ENCODE assay signal across 1 cellular context in the genomic region with DNA sequence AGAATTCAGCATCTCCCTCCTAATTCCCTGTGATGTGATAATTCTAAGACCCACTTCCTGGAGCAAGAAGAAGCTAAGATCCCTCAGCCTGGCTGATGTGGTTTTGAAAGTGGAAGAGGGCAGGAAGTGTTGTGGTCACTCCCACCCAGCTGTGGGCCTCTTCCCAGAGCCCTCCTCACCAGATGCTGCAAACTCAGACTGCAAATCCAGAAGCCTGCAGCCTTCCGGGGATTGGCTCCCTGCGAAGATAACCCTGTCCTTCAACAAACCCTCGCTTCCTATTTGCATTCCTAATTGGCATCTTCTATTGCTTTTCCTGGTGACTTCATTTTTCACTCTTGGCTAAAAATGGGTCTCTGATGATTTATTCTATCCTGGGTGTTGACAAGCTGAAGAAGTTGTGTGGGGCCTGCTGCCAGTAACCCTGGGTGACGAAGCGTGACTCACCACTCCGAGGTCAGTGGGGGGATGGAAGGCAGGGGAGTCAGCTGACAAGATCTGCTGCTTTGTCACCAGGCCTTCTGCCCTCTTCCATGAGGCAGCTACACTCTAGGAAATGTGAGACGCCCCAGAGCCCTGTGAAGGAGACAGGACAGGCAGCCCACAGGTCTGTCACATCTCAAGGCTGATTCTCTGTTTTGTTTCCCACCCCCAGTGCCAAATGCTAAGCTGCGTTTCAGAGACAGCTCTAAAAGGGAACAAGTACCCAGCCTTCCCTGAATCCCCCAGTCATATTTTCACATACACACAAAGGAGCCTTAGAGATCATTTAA.
TF ChIP-seq lines count a peak whose summit lies in the region.

No MANE protein-coding gene starts in this region.

TF ChIP-seq in K562, 482 proteins besides CTCF, POLR2A, EP300 and RAD21 (continued from another document and continues in another):
- TF ChIP-seq, protein P1, sequence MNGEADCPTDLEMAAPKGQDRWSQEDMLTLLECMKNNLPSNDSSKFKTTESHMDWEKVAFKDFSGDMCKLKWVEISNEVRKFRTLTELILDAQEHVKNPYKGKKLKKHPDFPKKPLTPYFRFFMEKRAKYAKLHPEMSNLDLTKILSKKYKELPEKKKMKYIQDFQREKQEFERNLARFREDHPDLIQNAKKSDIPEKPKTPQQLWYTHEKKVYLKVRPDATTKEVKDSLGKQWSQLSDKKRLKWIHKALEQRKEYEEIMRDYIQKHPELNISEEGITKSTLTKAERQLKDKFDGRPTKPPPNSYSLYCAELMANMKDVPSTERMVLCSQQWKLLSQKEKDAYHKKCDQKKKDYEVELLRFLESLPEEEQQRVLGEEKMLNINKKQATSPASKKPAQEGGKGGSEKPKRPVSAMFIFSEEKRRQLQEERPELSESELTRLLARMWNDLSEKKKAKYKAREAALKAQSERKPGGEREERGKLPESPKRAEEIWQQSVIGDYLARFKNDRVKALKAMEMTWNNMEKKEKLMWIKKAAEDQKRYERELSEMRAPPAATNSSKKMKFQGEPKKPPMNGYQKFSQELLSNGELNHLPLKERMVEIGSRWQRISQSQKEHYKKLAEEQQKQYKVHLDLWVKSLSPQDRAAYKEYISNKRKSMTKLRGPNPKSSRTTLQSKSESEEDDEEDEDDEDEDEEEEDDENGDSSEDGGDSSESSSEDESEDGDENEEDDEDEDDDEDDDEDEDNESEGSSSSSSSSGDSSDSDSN (IDR thresholded peaks at IDR 0.05; ENCODE audit: borderline replicate concordance in 1 of 2, low read depth in 2 of 2, low read length in 2 of 2), result no peak
- peak; percentile 78; the same call in 1 of the 2 replicates for TF ChIP-seq ZBTB33 (CRISPR knock-in tag; IDR thresholded peaks at IDR 0.05)
- TF ChIP-seq, protein P2, sequence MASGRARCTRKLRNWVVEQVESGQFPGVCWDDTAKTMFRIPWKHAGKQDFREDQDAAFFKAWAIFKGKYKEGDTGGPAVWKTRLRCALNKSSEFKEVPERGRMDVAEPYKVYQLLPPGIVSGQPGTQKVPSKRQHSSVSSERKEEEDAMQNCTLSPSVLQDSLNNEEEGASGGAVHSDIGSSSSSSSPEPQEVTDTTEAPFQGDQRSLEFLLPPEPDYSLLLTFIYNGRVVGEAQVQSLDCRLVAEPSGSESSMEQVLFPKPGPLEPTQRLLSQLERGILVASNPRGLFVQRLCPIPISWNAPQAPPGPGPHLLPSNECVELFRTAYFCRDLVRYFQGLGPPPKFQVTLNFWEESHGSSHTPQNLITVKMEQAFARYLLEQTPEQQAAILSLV (tag; IDR thresholded peaks at IDR 0.05), result peak; percentile 30; the same call in 1 of the 2 replicates
- TF ChIP-seq PTRF (tag; IDR thresholded peaks at IDR 0.05), result no peak
- 0 out of 2 replicates have a peak, but pooled peaks have one; percentile 25 for TF ChIP-seq ILK (tag; IDR thresholded peaks at IDR 0.05; ENCODE audit: borderline replicate concordance, low read depth)
- TF ChIP-seq ZNF134 (CRISPR knock-in tag; conservative IDR thresholded peaks at IDR 0.05), result peak; percentile 68
- TF ChIP-seq, protein P3, sequence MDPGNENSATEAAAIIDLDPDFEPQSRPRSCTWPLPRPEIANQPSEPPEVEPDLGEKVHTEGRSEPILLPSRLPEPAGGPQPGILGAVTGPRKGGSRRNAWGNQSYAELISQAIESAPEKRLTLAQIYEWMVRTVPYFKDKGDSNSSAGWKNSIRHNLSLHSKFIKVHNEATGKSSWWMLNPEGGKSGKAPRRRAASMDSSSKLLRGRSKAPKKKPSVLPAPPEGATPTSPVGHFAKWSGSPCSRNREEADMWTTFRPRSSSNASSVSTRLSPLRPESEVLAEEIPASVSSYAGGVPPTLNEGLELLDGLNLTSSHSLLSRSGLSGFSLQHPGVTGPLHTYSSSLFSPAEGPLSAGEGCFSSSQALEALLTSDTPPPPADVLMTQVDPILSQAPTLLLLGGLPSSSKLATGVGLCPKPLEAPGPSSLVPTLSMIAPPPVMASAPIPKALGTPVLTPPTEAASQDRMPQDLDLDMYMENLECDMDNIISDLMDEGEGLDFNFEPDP (CRISPR knock-in tag; IDR thresholded peaks at IDR 0.05), result no peak
- TF ChIP-seq ERF (CRISPR knock-in tag; IDR thresholded peaks at IDR 0.05), result peak; percentile 54; the same call in 1 of the 2 replicates
- TF ChIP-seq ZFP1 (CRISPR knock-in tag; IDR thresholded peaks at IDR 0.05), result 0 out of 2 replicates have a peak, but pooled peaks have one; percentile 35
- TF ChIP-seq, protein P4, sequence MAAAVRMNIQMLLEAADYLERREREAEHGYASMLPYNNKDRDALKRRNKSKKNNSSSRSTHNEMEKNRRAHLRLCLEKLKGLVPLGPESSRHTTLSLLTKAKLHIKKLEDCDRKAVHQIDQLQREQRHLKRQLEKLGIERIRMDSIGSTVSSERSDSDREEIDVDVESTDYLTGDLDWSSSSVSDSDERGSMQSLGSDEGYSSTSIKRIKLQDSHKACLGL (CRISPR knock-in tag; IDR thresholded peaks at IDR 0.05; ENCODE audit: borderline replicate concordance, poor library complexity, severe bottlenecking), result peak; percentile 23
- peak; percentile 93 for TF ChIP-seq MXI1 (IDR thresholded peaks at IDR 0.05; ENCODE audit: low read depth, low read length)
- TF ChIP-seq ZNF395 (CRISPR knock-in tag; IDR thresholded peaks at IDR 0.05), result peak; percentile 97
- TF ChIP-seq TCF15 (CRISPR knock-in tag; IDR thresholded peaks at IDR 0.05), result 0 out of 2 replicates have a peak, but pooled peaks have one; percentile 77
- 0 out of 2 replicates have a peak, but pooled peaks have one; percentile 29 for TF ChIP-seq ZNF511 (CRISPR knock-in tag; IDR thresholded peaks at IDR 0.05)
- peak; percentile 54; the same call in 1 of the 2 replicates for TF ChIP-seq ELF4 (CRISPR knock-in tag; IDR thresholded peaks at IDR 0.05)
- TF ChIP-seq SMARCC2 (IDR thresholded peaks at IDR 0.05; ENCODE audit: low read depth), result peak; percentile 90
- peak in 1 of 2 experiments; percentile 72; a peak in 3 of 4 replicates for TF ChIP-seq MAZ (CRISPR knock-in tag; conservative IDR thresholded peaks at IDR 0.05 in 1 of 2, IDR thresholded peaks at IDR 0.05 in 1 of 2)
- peak; percentile 87 for TF ChIP-seq NFIC (IDR thresholded peaks at IDR 0.05)
- peak; percentile 26; the same call in 1 of the 2 replicates for TF ChIP-seq TAL1 (IDR thresholded peaks at IDR 0.05)
- 0 out of 2 replicates have a peak, but pooled peaks have one; percentile 7 for TF ChIP-seq LARP7 (IDR thresholded peaks at IDR 0.05)
- TF ChIP-seq CREB5 (CRISPR knock-in tag; IDR thresholded peaks at IDR 0.05), result peak; percentile 16; the same call in 1 of the 2 replicates
- 0 out of 2 replicates have a peak, but pooled peaks have one; percentile 2 for TF ChIP-seq ZFPM2 (CRISPR knock-in tag; IDR thresholded peaks at IDR 0.05)
- peak; percentile 94 for TF ChIP-seq NEUROD1 (IDR thresholded peaks at IDR 0.05; ENCODE audit: borderline replicate concordance, low read depth, low read length, partially characterized antibody)
- TF ChIP-seq NFE2 (IDR thresholded peaks at IDR 0.05; ENCODE audit: low read depth), result peak; percentile 94
- peak; percentile 61 for TF ChIP-seq ZKSCAN1 (IDR thresholded peaks at IDR 0.05; ENCODE audit: low read depth, low read length)
- TF ChIP-seq, protein P5, sequence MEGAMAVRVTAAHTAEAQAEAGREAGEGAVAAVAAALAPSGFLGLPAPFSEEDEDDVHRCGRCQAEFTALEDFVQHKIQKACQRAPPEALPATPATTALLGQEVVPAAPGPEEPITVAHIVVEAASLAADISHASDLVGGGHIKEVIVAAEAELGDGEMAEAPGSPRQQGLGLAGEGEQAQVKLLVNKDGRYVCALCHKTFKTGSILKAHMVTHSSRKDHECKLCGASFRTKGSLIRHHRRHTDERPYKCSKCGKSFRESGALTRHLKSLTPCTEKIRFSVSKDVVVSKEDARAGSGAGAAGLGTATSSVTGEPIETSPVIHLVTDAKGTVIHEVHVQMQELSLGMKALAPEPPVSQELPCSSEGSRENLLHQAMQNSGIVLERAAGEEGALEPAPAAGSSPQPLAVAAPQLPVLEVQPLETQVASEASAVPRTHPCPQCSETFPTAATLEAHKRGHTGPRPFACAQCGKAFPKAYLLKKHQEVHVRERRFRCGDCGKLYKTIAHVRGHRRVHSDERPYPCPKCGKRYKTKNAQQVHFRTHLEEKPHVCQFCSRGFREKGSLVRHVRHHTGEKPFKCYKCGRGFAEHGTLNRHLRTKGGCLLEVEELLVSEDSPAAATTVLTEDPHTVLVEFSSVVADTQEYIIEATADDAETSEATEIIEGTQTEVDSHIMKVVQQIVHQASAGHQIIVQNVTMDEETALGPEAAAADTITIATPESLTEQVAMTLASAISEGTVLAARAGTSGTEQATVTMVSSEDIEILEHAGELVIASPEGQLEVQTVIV (CRISPR knock-in tag; IDR thresholded peaks at IDR 0.05; ENCODE audit: borderline replicate concordance), result no peak
- TF ChIP-seq SMARCE1 (IDR thresholded peaks at IDR 0.05), result peak; percentile 96
- no peak for TF ChIP-seq MED1 (CRISPR knock-in tag; IDR thresholded peaks at IDR 0.05; ENCODE audit: borderline replicate concordance)
- TF ChIP-seq NR2C1 (IDR thresholded peaks at IDR 0.05), result peak; percentile 90
- peak; percentile 95 for TF ChIP-seq NR2C1 (tag; IDR thresholded peaks at IDR 0.05)
- peak; percentile 100 for TF ChIP-seq JUN (IDR thresholded peaks at IDR 0.05; ENCODE audit: borderline replicate concordance, low read depth, low read length)
- TF ChIP-seq JUN (CRISPR knock-in tag; IDR thresholded peaks at IDR 0.05; ENCODE audit: borderline replicate concordance), result peak; percentile 98
- TF ChIP-seq, protein P6, sequence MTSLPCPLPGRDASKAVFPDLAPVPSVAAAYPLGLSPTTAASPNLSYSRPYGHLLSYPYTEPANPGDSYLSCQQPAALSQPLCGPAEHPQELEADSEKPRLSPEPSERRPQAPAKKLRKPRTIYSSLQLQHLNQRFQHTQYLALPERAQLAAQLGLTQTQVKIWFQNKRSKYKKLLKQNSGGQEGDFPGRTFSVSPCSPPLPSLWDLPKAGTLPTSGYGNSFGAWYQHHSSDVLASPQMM (CRISPR knock-in tag; IDR thresholded peaks at IDR 0.05), result no peak
- TF ChIP-seq MBD2 (IDR thresholded peaks at IDR 0.05; ENCODE audit: borderline replicate concordance, low read depth), result peak; percentile 81
- TF ChIP-seq ZNF3 (CRISPR knock-in tag; IDR thresholded peaks at IDR 0.05), result no peak
- no peak for TF ChIP-seq HEY1 (CRISPR knock-in tag; IDR thresholded peaks at IDR 0.05; ENCODE audit: borderline replicate concordance)
- TF ChIP-seq ZNF589 (CRISPR knock-in tag; IDR thresholded peaks at IDR 0.05; ENCODE audit: low read depth), result peak; percentile 97
- TF ChIP-seq ZNF668 (CRISPR knock-in tag; IDR thresholded peaks at IDR 0.05), result no peak
- peak; percentile 80 for TF ChIP-seq MAFF (IDR thresholded peaks at IDR 0.05; ENCODE audit: low read length)
- TF ChIP-seq, protein P7, sequence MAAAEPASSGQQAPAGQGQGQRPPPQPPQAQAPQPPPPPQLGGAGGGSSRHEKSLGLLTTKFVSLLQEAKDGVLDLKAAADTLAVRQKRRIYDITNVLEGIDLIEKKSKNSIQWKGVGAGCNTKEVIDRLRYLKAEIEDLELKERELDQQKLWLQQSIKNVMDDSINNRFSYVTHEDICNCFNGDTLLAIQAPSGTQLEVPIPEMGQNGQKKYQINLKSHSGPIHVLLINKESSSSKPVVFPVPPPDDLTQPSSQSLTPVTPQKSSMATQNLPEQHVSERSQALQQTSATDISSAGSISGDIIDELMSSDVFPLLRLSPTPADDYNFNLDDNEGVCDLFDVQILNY (CRISPR knock-in tag; IDR thresholded peaks at IDR 0.05), result no peak
- no peak for TF ChIP-seq SIX5 (IDR thresholded peaks at IDR 0.05; ENCODE audit: borderline replicate concordance in 1 of 2, insufficient read depth in 1 of 2, low read depth in 1 of 2, low read length in 2 of 2)
- peak; percentile 89 for TF ChIP-seq C11orf30 (IDR thresholded peaks at IDR 0.05; ENCODE audit: low read depth)
- peak; percentile 93 for TF ChIP-seq ELF1 (tag; IDR thresholded peaks at IDR 0.05)
- peak; percentile 67; the same call in 1 of the 2 replicates for TF ChIP-seq NR4A1 (CRISPR knock-in tag; IDR thresholded peaks at IDR 0.05)
- TF ChIP-seq NR4A1 (tag; IDR thresholded peaks at IDR 0.05), result no peak
- TF ChIP-seq ZFP30 (CRISPR knock-in tag; IDR thresholded peaks at IDR 0.05; ENCODE audit: borderline replicate concordance), result no peak
